9 cellular contexts compared by ENCODE assay signal in genomic region chr17:79388556-79389295, GRCh38.
DNase-seq lines count a peak whose midpoint lies in the region; ATAC-seq and TF ChIP-seq lines count a peak whose summit lies in the region.
"Had no signal": no experiment of that assay in that cellular context is flagged by ENCODE, and none has a peak within 500 bp of the region (broad histone marks: within the 10 kb centered on the region; RNA-seq: fewer than 3 reads in every experiment).

No MANE protein-coding gene starts in this region.

- H3K4me2 ChIP-seq in Loucy (ENCODE audit: low read depth, low read length, poor library complexity, severe bottlenecking), result no peak overlapping the region

- no peak for TF ChIP-seq POLR2A in prostate gland (IDR thresholded peaks at IDR 0.05)

- H3K4me1 Mint-ChIP-seq in activated CD4-positive, alpha-beta T cell treated with anti-CD3 and anti-CD28 coated beads, Interleukin-2, amount 10 ng/mL, durations not matched to agents 7 days and 5 days, result no peaks in the 10 kb centered on the region

- intact Hi-C loops in prostate gland (cut with DNase I), result loop anchor here (2.0 kb wide), 1 partner anchor 202 kb away; no protein-coding TSS in a partner anchor

- H3K9me3 ChIP-seq in Loucy (ENCODE audit: insufficient read depth, low read depth, low read length), result no peaks in the 10 kb centered on the region
- H3K9me3 ChIP-seq in prostate gland, result no peaks in the 10 kb centered on the region

- 48% methylated on average over 28 of the region's 28 CpGs for WGBS in prostate gland

- peak; percentile 11 for DNase-seq in activated CD4-positive, alpha-beta T cell treated with anti-CD3 and anti-CD28 coated beads, Interleukin-2, amount 10 ng/mL, durations not matched to agents 7 days and 5 days
- DNase-seq in activated CD4-positive, alpha-beta T cell treated with anti-CD3 and anti-CD28 coated beads for 1 hour, result no peak
- DNase-seq in fibroblast of villous mesenchyme (ENCODE audit: low read depth) (peak; percentile 19), prostate gland (ENCODE audit: low spot score) (peak; percentile 39)
- DNase-seq in stimulated activated naive CD4-positive, alpha-beta T cell treated with Interleukin-2 at 50 U/mL for 16 hours (lab: John Stamatoyannopoulos, UW), result no peak

- H4K20me1 ChIP-seq in Loucy (ENCODE audit: insufficient read depth, low read length, poor library complexity, severe bottlenecking), result no peaks in the 10 kb centered on the region

- no peaks in the 10 kb centered on the region for H3K36me3 Mint-ChIP-seq in activated CD4-positive, alpha-beta T cell treated with anti-CD3 and anti-CD28 coated beads, Interleukin-2, amount 10 ng/mL, durations not matched to agents 7 days and 5 days (ENCODE audit: low read depth)

- H3K9ac ChIP-seq in Loucy (ENCODE audit: low read depth, low read length, poor library complexity, severe bottlenecking), result no peak overlapping the region

- H3K9me2 ChIP-seq in Loucy (replicated peaks; ENCODE audit: low read depth, low read length), result no peaks in the 10 kb centered on the region

- peaks cover 13% of the 10 kb centered on the region for H3K27me3 Mint-ChIP-seq in activated CD4-positive, alpha-beta T cell treated with anti-CD3 and anti-CD28 coated beads, Interleukin-2, amount 10 ng/mL, durations not matched to agents 7 days and 5 days

- H3F3A ChIP-seq in Loucy (ENCODE audit: low read depth), result no peaks in the 10 kb centered on the region

- ATAC-seq in SK-N-SH treated with all-trans-retinoic acid at 6 μM for 48 hours, result peak; percentile 74
- ATAC-seq in GM21576 (IDR thresholded peaks at IDR 0.05; ENCODE audit: unreplicated experiment), result no peak

- no peaks in the 10 kb centered on the region for H3K36me3 ChIP-seq in Loucy (ENCODE audit: insufficient read depth, low read length)
- no peaks in the 10 kb centered on the region for H3K36me3 ChIP-seq in prostate gland

- H3K4me3 ChIP-seq in Loucy (ENCODE audit: low read length, poor library complexity, severe bottlenecking), result no peak overlapping the region
- no peak overlapping the region for H3K4me3 ChIP-seq in fibroblast of villous mesenchyme (ENCODE audit: low read depth, low read length)
- H3K4me3 ChIP-seq in prostate gland, result no peak overlapping the region

- no peak overlapping the region for H3K27ac Mint-ChIP-seq in activated CD4-positive, alpha-beta T cell treated with anti-CD3 and anti-CD28 coated beads, Interleukin-2, amount 10 ng/mL, durations not matched to agents 7 days and 5 days

- POLR2A ChIA-PET in activated CD4-positive, alpha-beta T cell treated with anti-CD3 and anti-CD28 coated beads, Interleukin-2, amount 10 ng/mL, durations not matched to agents 7 days and 5 days (lab: Charles Lee), result no interaction called here

- H3K79me2 ChIP-seq in Loucy (ENCODE audit: insufficient read depth, low read length), result no peaks in the 10 kb centered on the region

- H3K27me3 ChIP-seq in Loucy (ENCODE audit: insufficient read depth, low read length, poor library complexity, severe bottlenecking) (no peaks in the 10 kb centered on the region), prostate gland (replicated peaks; ENCODE audit: insufficient read depth) (peaks cover 7% of the 10 kb centered on the region)

- H3K9me3 Mint-ChIP-seq in activated CD4-positive, alpha-beta T cell treated with anti-CD3 and anti-CD28 coated beads, Interleukin-2, amount 10 ng/mL, durations not matched to agents 7 days and 5 days, result peaks cover 3% of the 10 kb centered on the region
- H3K9me3 Mint-ChIP-seq: central memory CD8-positive, alpha-beta T cell had no signal

- H3K4me3 Mint-ChIP-seq in activated CD4-positive, alpha-beta T cell treated with anti-CD3 and anti-CD28 coated beads, Interleukin-2, amount 10 ng/mL, durations not matched to agents 7 days and 5 days, result no peak overlapping the region
- H3K4me3 Mint-ChIP-seq: central memory CD8-positive, alpha-beta T cell had no signal

- CTCF ChIA-PET in activated CD4-positive, alpha-beta T cell treated with anti-CD3 and anti-CD28 coated beads, Interleukin-2, amount 10 ng/mL, durations not matched to agents 7 days and 5 days (lab: Charles Lee), result interaction anchor here (0.7 to 2.0 kb wide), 2 partner anchors 13 to 314 kb away, joined by 3 to 6 read pairs; partner anchors contain the start of gene ENGASE

- TF ChIP-seq CTCF in Loucy (conservative IDR thresholded peaks at IDR 0.05; ENCODE audit: low read length) (peak; percentile 65), fibroblast of villous mesenchyme (IDR thresholded peaks at IDR 0.05; ENCODE audit: insufficient read depth, low read depth, low read length) (peak; percentile 60), prostate gland (IDR thresholded peaks at IDR 0.05) (peak; percentile 22 to 71 (median 54))

- no peak overlapping the region for H3K27ac ChIP-seq in prostate gland

- no peak overlapping the region for H2AFZ ChIP-seq in Loucy (ENCODE audit: low read length)

- H3K4me1 ChIP-seq in Loucy (ENCODE audit: insufficient read depth, low read length, poor library complexity, severe bottlenecking) (no peaks in the 10 kb centered on the region), prostate gland (replicated peaks) (no peaks in the 10 kb centered on the region)

TF ChIP-seq in SK-N-SH treated with all-trans-retinoic acid at 6 μM for 48 hours, 23 proteins besides CTCF, POLR2A, EP300 and RAD21:
- TF ChIP-seq BACH2 (CRISPR knock-in tag; IDR thresholded peaks at IDR 0.05; ENCODE audit: borderline replicate concordance), result no peak
- TF ChIP-seq TCF4 (CRISPR knock-in tag; IDR thresholded peaks at IDR 0.05; ENCODE audit: borderline replicate concordance), result no peak
- TF ChIP-seq ZC3H10 (CRISPR knock-in tag; IDR thresholded peaks at IDR 0.05), result no peak
- no peak for TF ChIP-seq ZFP30 (CRISPR knock-in tag; IDR thresholded peaks at IDR 0.05)
- no peak for TF ChIP-seq SNAI2 (CRISPR knock-in tag; IDR thresholded peaks at IDR 0.05)
- no peak for TF ChIP-seq ESRRG (CRISPR knock-in tag; IDR thresholded peaks at IDR 0.05)
- TF ChIP-seq ZNF565 (CRISPR knock-in tag; conservative IDR thresholded peaks at IDR 0.05; ENCODE audit: low read depth), result no peak
- TF ChIP-seq OSR1 (CRISPR knock-in tag; IDR thresholded peaks at IDR 0.05), result no peak
- TF ChIP-seq TSHZ2 (CRISPR knock-in tag; IDR thresholded peaks at IDR 0.05), result no peak
- no peak for TF ChIP-seq ISL1 (CRISPR knock-in tag; IDR thresholded peaks at IDR 0.05)
- no peak for TF ChIP-seq CSRNP3 (CRISPR knock-in tag; IDR thresholded peaks at IDR 0.05)
- TF ChIP-seq TOX (CRISPR knock-in tag; IDR thresholded peaks at IDR 0.05; ENCODE audit: borderline replicate concordance), result no peak
- no peak for TF ChIP-seq ZNF70 (CRISPR knock-in tag; IDR thresholded peaks at IDR 0.05)
- no peak for TF ChIP-seq ZNF8 (CRISPR knock-in tag; IDR thresholded peaks at IDR 0.05)
- no peak for TF ChIP-seq RARB (CRISPR knock-in tag; IDR thresholded peaks at IDR 0.05)
- TF ChIP-seq, protein P1, sequence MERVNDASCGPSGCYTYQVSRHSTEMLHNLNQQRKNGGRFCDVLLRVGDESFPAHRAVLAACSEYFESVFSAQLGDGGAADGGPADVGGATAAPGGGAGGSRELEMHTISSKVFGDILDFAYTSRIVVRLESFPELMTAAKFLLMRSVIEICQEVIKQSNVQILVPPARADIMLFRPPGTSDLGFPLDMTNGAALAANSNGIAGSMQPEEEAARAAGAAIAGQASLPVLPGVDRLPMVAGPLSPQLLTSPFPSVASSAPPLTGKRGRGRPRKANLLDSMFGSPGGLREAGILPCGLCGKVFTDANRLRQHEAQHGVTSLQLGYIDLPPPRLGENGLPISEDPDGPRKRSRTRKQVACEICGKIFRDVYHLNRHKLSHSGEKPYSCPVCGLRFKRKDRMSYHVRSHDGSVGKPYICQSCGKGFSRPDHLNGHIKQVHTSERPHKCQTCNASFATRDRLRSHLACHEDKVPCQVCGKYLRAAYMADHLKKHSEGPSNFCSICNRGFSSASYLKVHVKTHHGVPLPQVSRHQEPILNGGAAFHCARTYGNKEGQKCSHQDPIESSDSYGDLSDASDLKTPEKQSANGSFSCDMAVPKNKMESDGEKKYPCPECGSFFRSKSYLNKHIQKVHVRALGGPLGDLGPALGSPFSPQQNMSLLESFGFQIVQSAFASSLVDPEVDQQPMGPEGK (CRISPR knock-in tag; IDR thresholded peaks at IDR 0.05; ENCODE audit: borderline replicate concordance), result no peak
TF ChIP-seq in SK-N-SH treated with all-trans-retinoic acid at 6 μM for 48 hours: peak in this region for 0.

Comparison
In these comparisons a context has a peak if more than half of its experiments do, and no peak if none do; other contexts are left out.
1. DNase-seq: peak in activated CD4-positive, alpha-beta T cell treated with anti-CD3 and anti-CD28 coated beads, Interleukin-2, amount 10 ng/mL, durations not matched to agents 7 days and 5 days (single experiment), fibroblast of villous mesenchyme (single experiment) and prostate gland (single experiment); none in activated CD4-positive, alpha-beta T cell treated with anti-CD3 and anti-CD28 coated beads for 1 hour (single experiment) and stimulated activated naive CD4-positive, alpha-beta T cell treated with Interleukin-2 at 50 U/mL for 16 hours (single experiment).
2. Peak in every context shown above with its lines, with median percentiles within 50 percentile points of each other: CTCF ChIP-seq.